In genomic region chr1:115165776-115166175, GRCh38 we compare ENCODE assay signal across 28 cellular contexts.
"Had no signal": no experiment of that assay in that cellular context is flagged by ENCODE, and none has a peak within 500 bp of the region (broad histone marks: within the 10 kb centered on the region; RNA-seq: fewer than 3 reads in every experiment).

No MANE protein-coding gene starts in this region.

- H3K4me1 ChIP-seq: Peyer's patch had no signal

- H3K9me3 ChIP-seq: ascending aorta, Peyer's patch had no signal

- H3K27ac Mint-ChIP-seq: activated CD4-positive, alpha-beta T cell treated with anti-CD3 and anti-CD28 coated beads, Interleukin-2, amount 10 ng/mL, durations not matched to agents 24 days and 14 days; activated CD8-positive, alpha-beta T cell treated with anti-CD3 and anti-CD28 coated beads for 36 hours; activated naive CD8-positive, alpha-beta T cell treated with anti-CD3 and anti-CD28 coated beads, Interleukin-2, amount 10 ng/mL, durations not matched to agents 7 days and 5 days; activated T-cell treated with anti-CD3 and anti-CD28 coated beads, Interleukin-2, amount 50 U/mL, for 72 hours; activated T-helper 17 cell treated with anti-CD3 and anti-CD28 coated beads, Interleukin-2, amount 50 U/mL, for 72 hours had no signal

- H3K9ac ChIP-seq: KMS-11 had no signal

- H3K4me2 ChIP-seq: KMS-11 had no signal

- H3K27me3 ChIP-seq: ascending aorta, cardiac muscle cell, Peyer's patch had no signal

- H3K36me3 ChIP-seq: ascending aorta, cardiac muscle cell, Peyer's patch had no signal

- ATAC-seq: PC-3 had no signal

- H3K27ac ChIP-seq: cardiac muscle cell, KMS-11, Peyer's patch, RWPE1, SK-N-MC had no signal

- H3K4me3 ChIP-seq: ascending aorta, cardiac muscle cell, Peyer's patch, SK-N-MC had no signal

- DNase-seq: activated CD4-positive, alpha-beta T cell treated with anti-CD3 and anti-CD28 coated beads, Interleukin-2, amount 10 ng/mL, durations not matched to agents 24 days and 14 days; activated CD4-positive, alpha-beta T cell treated with anti-CD3 and anti-CD28 coated beads, Interleukin-2, amount 50 U/mL, for 4 hours; activated CD8-positive, alpha-beta T cell treated with anti-CD3 and anti-CD28 coated beads for 36 hours; activated effector memory CD4-positive, alpha-beta T cell treated with anti-CD3 and anti-CD28 coated beads, Interleukin-2, amount 50 U/mL, for 16 hours; activated naive CD4-positive, alpha-beta T cell; activated naive CD4-positive, alpha-beta T cell treated with anti-CD3 and anti-CD28 coated beads, Interleukin-2, amount 50 U/mL, for 16 hours; activated naive CD8-positive, alpha-beta T cell treated with anti-CD3 and anti-CD28 coated beads, Interleukin-2, amount 10 ng/mL, durations not matched to agents 7 days and 5 days; activated T-cell treated with anti-CD3 and anti-CD28 coated beads, Interleukin-2, amount 50 U/mL, for 1 hour; activated T-cell treated with anti-CD3 and anti-CD28 coated beads, Interleukin-2, amount 50 U/mL, for 72 hours; amygdala; NCI-H1092 treated with DMSO at 0.1 percent for 48 hours; NCI-H1417; NCI-H187 treated with DMSO at 0.1 percent for 48 hours; NCI-H2081; NCI-H345; NCI-H524 treated with DMSO at 0.1 percent for 48 hours; NK-92 treated with Interleukin-12 subunit alpha and Interleukin-12 subunit beta, amount 100 ng/mL, for 24 hours; Peyer's patch; Right ventricle myocardium superior; T1000 had no signal

- H3K9me3 Mint-ChIP-seq: activated CD4-positive, alpha-beta T cell treated with anti-CD3 and anti-CD28 coated beads, Interleukin-2, amount 10 ng/mL, durations not matched to agents 24 days and 14 days; activated CD8-positive, alpha-beta T cell treated with anti-CD3 and anti-CD28 coated beads for 36 hours; activated naive CD8-positive, alpha-beta T cell treated with anti-CD3 and anti-CD28 coated beads, Interleukin-2, amount 10 ng/mL, durations not matched to agents 7 days and 5 days; activated T-cell treated with anti-CD3 and anti-CD28 coated beads, Interleukin-2, amount 50 U/mL, for 72 hours; activated T-helper 17 cell treated with anti-CD3 and anti-CD28 coated beads, Interleukin-2, amount 50 U/mL, for 72 hours; central memory CD8-positive, alpha-beta T cell had no signal
